Comparison of ENCODE assay signal across 30 cellular contexts in the genomic region with DNA sequence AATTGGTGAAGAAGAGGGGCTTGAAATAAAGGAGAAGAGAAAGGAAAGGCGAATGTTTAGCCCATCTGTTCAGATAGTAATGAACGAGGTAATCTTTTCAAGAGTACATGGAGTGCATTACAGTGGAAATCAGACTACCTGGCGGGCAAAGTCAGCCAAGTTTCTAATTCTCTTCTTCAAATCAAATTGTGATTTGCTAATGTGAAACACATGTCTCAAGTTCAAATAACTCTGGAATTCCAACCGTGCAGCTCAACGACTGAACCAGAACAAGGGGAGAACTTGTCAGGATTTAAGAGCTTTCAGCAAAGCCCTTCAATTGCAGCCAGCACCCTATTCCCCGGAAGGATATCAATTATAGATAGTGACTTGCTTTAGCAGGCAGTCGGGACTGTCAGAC.
"Had no signal": no experiment of that assay in that cellular context is flagged by ENCODE, and none has a peak within 500 bp of the region (broad histone marks: within the 10 kb centered on the region; RNA-seq: fewer than 3 reads in every experiment).

No MANE protein-coding gene starts in this region.

- H3K27me3 ChIP-seq: breast epithelium, esophagus muscularis mucosa, heart left ventricle had no signal

- H3K9me3 ChIP-seq: breast epithelium, esophagus muscularis mucosa, mucosa of descending colon, neutrophil had no signal

- ATAC-seq: activated CD4-positive, alpha-beta T cell treated with anti-CD3 and anti-CD28 coated beads for 36 hours; heart left ventricle; mucosa of descending colon; natural killer cell treated with Interleukin-12 subunit alpha and Interleukin-12 subunit beta and Interleukin-15 and Interleukin-18, amount 100 ng/mL, for 72 hours; sciatic nerve; stimulated activated effector memory CD8-positive, alpha-beta T cell treated with anti-CD3 and anti-CD28 coated beads, Interleukin-12 subunit alpha, Interleukin-12 subunit beta, amount 100 ng/mL, for 72 hours; stimulated activated naive CD8-positive, alpha-beta T cell treated with anti-CD3 and anti-CD28 coated beads, Interleukin-15, amount 100 ng/mL, for 72 hours had no signal

- H3K4me1 ChIP-seq: breast epithelium, heart left ventricle had no signal

- H3K4me1 Mint-ChIP-seq: activated CD4-positive, alpha-beta T cell treated with anti-CD3 and anti-CD28 coated beads for 36 hours; central memory CD8-positive, alpha-beta T cell; stimulated activated effector memory CD8-positive, alpha-beta T cell treated with anti-CD3 and anti-CD28 coated beads, Interleukin-12 subunit alpha, Interleukin-12 subunit beta, amount 100 ng/mL, for 72 hours; stimulated activated naive CD8-positive, alpha-beta T cell treated with anti-CD3 and anti-CD28 coated beads, Interleukin-15, amount 100 ng/mL, for 72 hours had no signal

- H3K4me3 ChIP-seq: breast epithelium, esophagus muscularis mucosa, heart left ventricle, left ventricle myocardium inferior, lung, mucosa of descending colon, skin epidermis had no signal

- H3K36me3 Mint-ChIP-seq: natural killer cell treated with Interleukin-12 subunit alpha and Interleukin-12 subunit beta and Interleukin-15 and Interleukin-18, amount 100 ng/mL, for 72 hours; stimulated activated effector memory CD8-positive, alpha-beta T cell treated with anti-CD3 and anti-CD28 coated beads, Interleukin-12 subunit alpha, Interleukin-12 subunit beta, amount 100 ng/mL, for 72 hours had no signal

- H3K27ac ChIP-seq: breast epithelium, esophagus muscularis mucosa, heart left ventricle, left ventricle myocardium inferior, neutrophil, skin epidermis had no signal

- H3K27ac Mint-ChIP-seq: activated CD4-positive, alpha-beta T cell treated with anti-CD3 and anti-CD28 coated beads for 36 hours; dendritic cell treated with granulocyte-macrophage colony-stimulating factor and Interleukin-4, amounts not matched to agents 40 ng/mL and 50 ng/mL, for 4 days; endodermal cell; natural killer cell treated with Interleukin-12 subunit alpha and Interleukin-12 subunit beta and Interleukin-15 and Interleukin-18, amount 100 ng/mL, for 72 hours; progenitor cell of endocrine pancreas; stimulated activated effector memory CD8-positive, alpha-beta T cell treated with anti-CD3 and anti-CD28 coated beads, Interleukin-12 subunit alpha, Interleukin-12 subunit beta, amount 100 ng/mL, for 72 hours had no signal

- DNase-seq: activated CD4-positive, alpha-beta T cell treated with anti-CD3 and anti-CD28 coated beads for 36 hours; activated CD4-positive, alpha-beta T cell treated with anti-CD3 and anti-CD28 coated beads, Interleukin-2, amount 50 U/mL, for 4 hours; activated CD4-positive, CD25-positive, alpha-beta regulatory T cell; activated CD8-positive, alpha-beta memory T cell treated with anti-CD3 and anti-CD28 coated beads for 24 hours; activated gamma-delta T cell; activated naive CD4-positive, alpha-beta T cell treated with anti-CD3 and anti-CD28 coated beads, Interleukin-2, amount 50 U/mL, for 16 hours; activated T-cell treated with anti-CD3 and anti-CD28 coated beads, Interleukin-2, amount 50 U/mL, for 1 hour; amygdala; endodermal cell; heart left ventricle; left ventricle myocardium inferior; mesendoderm; mucosa of descending colon; retina; stimulated activated CD4-positive, alpha-beta T cell treated with anti-CD3 and anti-CD28 coated beads, Interleukin-12 subunit alpha, Interleukin-12 subunit beta, amount 100 ng/mL, for 4 hours; stimulated activated CD4-positive, alpha-beta T cell treated with anti-CD3 and anti-CD28 coated beads, Interleukin-4, amount 100 ng/mL, for 1 hour; stimulated activated naive CD8-positive, alpha-beta T cell treated with anti-CD3 and anti-CD28 coated beads, Interleukin-15, amount 100 ng/mL, for 72 hours; substantia nigra; T-helper 1 cell had no signal

- H3K4me3 Mint-ChIP-seq: activated CD4-positive, alpha-beta T cell treated with anti-CD3 and anti-CD28 coated beads for 36 hours; central memory CD8-positive, alpha-beta T cell; dendritic cell treated with granulocyte-macrophage colony-stimulating factor and Interleukin-4, amounts not matched to agents 40 ng/mL and 50 ng/mL, for 4 days; endodermal cell; natural killer cell treated with Interleukin-12 subunit alpha and Interleukin-12 subunit beta and Interleukin-15 and Interleukin-18, amount 100 ng/mL, for 72 hours; stimulated activated effector memory CD8-positive, alpha-beta T cell treated with anti-CD3 and anti-CD28 coated beads, Interleukin-12 subunit alpha, Interleukin-12 subunit beta, amount 100 ng/mL, for 72 hours; stimulated activated naive CD8-positive, alpha-beta T cell treated with anti-CD3 and anti-CD28 coated beads, Interleukin-15, amount 100 ng/mL, for 72 hours had no signal

- H3K9me3 Mint-ChIP-seq: dendritic cell treated with granulocyte-macrophage colony-stimulating factor and Interleukin-4, amounts not matched to agents 40 ng/mL and 50 ng/mL, for 4 days; natural killer cell treated with Interleukin-12 subunit alpha and Interleukin-12 subunit beta and Interleukin-15 and Interleukin-18, amount 100 ng/mL, for 72 hours; stimulated activated effector memory CD8-positive, alpha-beta T cell treated with anti-CD3 and anti-CD28 coated beads, Interleukin-12 subunit alpha, Interleukin-12 subunit beta, amount 100 ng/mL, for 72 hours; stimulated activated naive CD8-positive, alpha-beta T cell treated with anti-CD3 and anti-CD28 coated beads, Interleukin-15, amount 100 ng/mL, for 72 hours had no signal

- H3K36me3 ChIP-seq: breast epithelium, neutrophil had no signal
